ENCODE assay signal across 14 cellular contexts in the genomic region with DNA sequence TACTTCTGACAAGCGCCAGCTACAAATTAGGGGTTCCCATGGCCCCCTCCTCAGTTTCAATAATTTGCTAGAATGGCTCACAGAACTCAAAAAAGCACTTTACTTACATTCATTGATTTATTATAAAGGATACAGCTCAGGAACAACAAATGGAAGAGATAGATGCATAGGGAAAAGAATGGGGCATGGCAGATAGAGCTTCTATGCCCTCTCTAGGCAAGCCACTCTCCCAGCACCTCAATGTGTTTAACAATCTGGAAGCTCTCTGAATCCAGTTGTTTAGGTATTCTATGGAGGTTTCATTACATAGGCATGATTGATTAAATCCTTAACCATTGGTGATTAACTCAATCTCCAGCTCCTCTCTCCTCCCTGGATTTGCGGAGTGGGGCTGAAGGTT.
DNase-seq lines count a peak whose midpoint lies in the region; ATAC-seq and TF ChIP-seq lines count a peak whose summit lies in the region.
"Had no signal": no experiment of that assay in that cellular context is flagged by ENCODE, and none has a peak within 500 bp of the region (broad histone marks: within the 10 kb centered on the region; RNA-seq: fewer than 3 reads in every experiment).

No MANE protein-coding gene starts in this region.

- H3K36me3 ChIP-seq in BE2C (no peaks in the 10 kb centered on the region), IMR-90 (ENCODE audit: control insufficient read depth, insufficient read depth, low read length) (no peaks in the 10 kb centered on the region)

- no peak overlapping the region for H3K27ac ChIP-seq in IMR-90 (ENCODE audit: insufficient read depth, low read length)

- H3K4ac ChIP-seq in IMR-90 (ENCODE audit: low read depth, low read length): no peak overlapping the region

- DNase-seq in BE2C: no peak
- peak; percentile 14 for DNase-seq in IMR-90
- DNase-seq in chondrocyte (ENCODE audit: low spot score): no peak
- DNase-seq in myocyte (ENCODE audit: low read depth): peak; percentile 14
- DNase-seq: activated effector memory CD4-positive, alpha-beta T cell treated with Interleukin-2 at 50 U/mL for 16 hours; effector memory CD4-positive, alpha-beta T cell; islet precursor cell; Kasumi-1; NCI-H1417 treated with DMSO at 0.1 percent for 48 hours; NCI-H510A; stimulated activated CD4-positive, alpha-beta T cell treated with anti-CD3 and anti-CD28 coated beads, Interleukin-12 subunit alpha, Interleukin-12 subunit beta, amount 100 ng/mL, for 4 hours had no signal

- no peak overlapping the region for H3K23ac ChIP-seq in IMR-90 (ENCODE audit: low read depth, low read length)

- H3K4me1 ChIP-seq in BE2C (no peaks in the 10 kb centered on the region), IMR-90 (ENCODE audit: control insufficient read depth, insufficient read depth, low read length) (no peaks in the 10 kb centered on the region)

- no peak overlapping the region for H2AK9ac ChIP-seq in IMR-90 (replicated peaks; ENCODE audit: low read depth, low read length, poor library complexity)

- no peak overlapping the region for H3K4me3 Mint-ChIP-seq in chondrocyte (ENCODE audit: unreplicated experiment)

- no peaks in the 10 kb centered on the region for H3K4me1 Mint-ChIP-seq in chondrocyte (ENCODE audit: low read depth)

- intact Hi-C loops in IMR-90 (cut with micrococcal nuclease): loop anchor here (1.0 kb wide), 1 partner anchor 364 kb away; no protein-coding TSS in a partner anchor

- no peaks in the 10 kb centered on the region for H3K79me1 ChIP-seq in IMR-90 (ENCODE audit: low read depth in 1 of 2, low read length in 2 of 2)

- dilution Hi-C loops in IMR-90 (cut with HindIII; ENCODE audit: low sequenced_read_pairs, unreplicated experiment): no loop called here

- H3K27me3 ChIP-seq in BE2C: no peaks in the 10 kb centered on the region
- peaks cover 3% of the 10 kb centered on the region; the same call in 1 of the 2 replicates for H3K27me3 ChIP-seq in IMR-90 (ENCODE audit: control insufficient read depth, insufficient read depth, low read length)

- no peak overlapping the region for H2BK120ac ChIP-seq in IMR-90 (ENCODE audit: low read depth, low read length)

- CTCF ChIA-PET in IMR-90 (lab: Yijun Ruan, JAX): interaction anchor here (1.4 to 1.8 kb wide), 2 partner anchors 16 to 364 kb away, joined by 4 to 7 read pairs; no protein-coding TSS in a partner anchor

- no peak for TF ChIP-seq POLR2A in IMR-90 (IDR thresholded peaks at IDR 0.05; ENCODE audit: low read depth, low read length)

- POLR2A ChIA-PET in IMR-90 (lab: Charles Lee; ENCODE audit: unreplicated experiment): no interaction called here

- H3K4me3 ChIP-seq in BE2C (ENCODE audit: low read depth, low read length) (no peak overlapping the region), IMR-90 (ENCODE audit: insufficient read depth, low read depth, low read length) (no peak overlapping the region)

- no peak overlapping the region for H3K18ac ChIP-seq in IMR-90 (ENCODE audit: low read depth, low read length)

- no peak overlapping the region for H2AK5ac ChIP-seq in IMR-90 (ENCODE audit: low read depth, low read length)

- no peaks in the 10 kb centered on the region for H3K9me3 ChIP-seq in BE2C
- no peaks in the 10 kb centered on the region for H3K9me3 ChIP-seq in IMR-90 (ENCODE audit: control insufficient read depth, insufficient read depth, low read length)

- H2AFZ ChIP-seq in IMR-90 (replicated peaks; ENCODE audit: low read length, poor library complexity): no peak overlapping the region

- no peak overlapping the region for H2BK5ac ChIP-seq in IMR-90 (ENCODE audit: low read depth, low read length, poor library complexity, severe bottlenecking)

- in situ Hi-C loops in IMR-90 (cut with MboI; ENCODE audit: low sequenced_read_pairs): no loop called here

- no peaks in the 10 kb centered on the region for H3K27me3 Mint-ChIP-seq in chondrocyte (ENCODE audit: low read depth)

- no CpG with 5 or more reads among the region's 2 CpGs for WGBS in IMR-90 (ENCODE audit: extremely low coverage in 2 of 2, insufficient read length in 1 of 2), 2 experiments

- H3K56ac ChIP-seq in IMR-90 (ENCODE audit: extremely low read depth, insufficient read depth, low read length): no peak overlapping the region

- TF ChIP-seq CTCF in BE2C (IDR thresholded peaks at IDR 0.05; ENCODE audit: low read depth, low read length) (peak; percentile 6; the same call in 1 of the 2 replicates), IMR-90 (conservative IDR thresholded peaks at IDR 0.05; ENCODE audit: low read depth, low read length) (peak; percentile 37), chondrocyte (IDR thresholded peaks at IDR 0.05) (peak; percentile 65)

- H3K9me1 ChIP-seq in IMR-90 (ENCODE audit: insufficient read depth, low read length): no peaks in the 10 kb centered on the region

- no peak overlapping the region for H2BK20ac ChIP-seq in IMR-90 (ENCODE audit: low read depth, low read length)

- H3K14ac ChIP-seq in IMR-90 (replicated peaks; ENCODE audit: low read depth, low read length): no peak overlapping the region

- no TSS peak for BruUV-seq in IMR-90 (replicated peaks; lab: Mats Ljungman, UMichigan)

- H3K36me3 Mint-ChIP-seq in chondrocyte (ENCODE audit: low read depth): no peaks in the 10 kb centered on the region

- H4K91ac ChIP-seq in IMR-90 (ENCODE audit: insufficient read depth, low read depth, low read length): no peak overlapping the region

- H4K20me1 ChIP-seq in IMR-90 (ENCODE audit: insufficient read depth, low read length): no peaks in the 10 kb centered on the region

- H4K8ac ChIP-seq in IMR-90 (ENCODE audit: low read depth in 2 of 2, low read length in 2 of 2): no peak overlapping the region

- H3K4me2 ChIP-seq in IMR-90 (ENCODE audit: low read depth, low read length): no peak overlapping the region

- peak; percentile 29; the same call in 1 of the 2 replicates for ATAC-seq in IMR-90 (ENCODE audit: low read depth)
- no peak for ATAC-seq in GM18520 (IDR thresholded peaks at IDR 0.05; ENCODE audit: unreplicated experiment)
- ATAC-seq in esophagus mucosa: no peak
- no peak for ATAC-seq in GM21423 (IDR thresholded peaks at IDR 0.05; ENCODE audit: unreplicated experiment)

- H3K9ac ChIP-seq in IMR-90 (ENCODE audit: low read depth, low read length): no peak overlapping the region

- H2BK15ac ChIP-seq in IMR-90 (ENCODE audit: low read depth, low read length): no peak overlapping the region

- no peak overlapping the region for H3K27ac Mint-ChIP-seq in chondrocyte (ENCODE audit: unreplicated experiment)

- peak; percentile 48 for TF ChIP-seq RAD21 in IMR-90 (IDR thresholded peaks at IDR 0.05; ENCODE audit: low read length)

- no peak overlapping the region for H4K5ac ChIP-seq in IMR-90 (ENCODE audit: low read depth, low read length)

- H3K9me3 Mint-ChIP-seq in chondrocyte (ENCODE audit: low read depth): peaks cover 2% of the 10 kb centered on the region

TF ChIP-seq in IMR-90, 13 proteins besides CTCF, POLR2A, EP300 and RAD21:
- TF ChIP-seq SMC3 (IDR thresholded peaks at IDR 0.05; ENCODE audit: low read depth, low read length): peak; percentile 29; the same call in 1 of the 2 replicates
- no peak for TF ChIP-seq CEBPB (IDR thresholded peaks at IDR 0.05; ENCODE audit: low read depth, low read length)

Comparison
In these comparisons a context has a peak if more than half of its experiments do, and no peak if none do; other contexts are left out.
1. DNase-seq: peak in IMR-90 (single experiment) and myocyte (single experiment); none in BE2C (single experiment) and chondrocyte (single experiment).
2. CTCF ChIP-seq: peak in every context shown above with its lines; median percentile 65 in chondrocyte; 37 in IMR-90; 6 in BE2C.